ENCODE assay signal across 15 cellular contexts in the genomic region with DNA sequence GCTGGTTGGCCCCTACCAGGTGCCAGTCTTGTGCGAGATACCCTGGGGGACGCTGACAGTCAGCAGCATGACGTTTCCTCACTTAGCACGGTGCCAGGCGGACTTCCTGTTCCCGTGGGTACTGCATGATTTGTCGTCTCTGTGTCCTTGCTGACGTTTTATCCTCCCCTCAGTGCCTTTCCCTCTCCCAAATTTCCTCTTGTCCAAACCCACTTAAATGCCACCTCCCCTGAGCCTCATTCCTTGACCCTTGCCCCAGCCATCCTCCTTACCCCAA.
DNase-seq lines count a peak whose midpoint lies in the region; ATAC-seq, FAIRE-seq and TF ChIP-seq lines count a peak whose summit lies in the region.
"Had no signal": no experiment of that assay in that cellular context is flagged by ENCODE, and none has a peak within 500 bp of the region (broad histone marks: within the 10 kb centered on the region; RNA-seq: fewer than 3 reads in every experiment).

No MANE protein-coding gene starts in this region.

- POLR2A ChIA-PET in activated CD8-positive, alpha-beta T cell treated with anti-CD3 and anti-CD28 coated beads, Interleukin-2, amount 10 ng/mL, durations not matched to agents 7 days and 5 days (lab: Charles Lee), result no interaction called here

- no peak for DNase-seq in activated T-cell treated with anti-CD3 and anti-CD28 coated beads, Interleukin-2, amount 50 U/mL, for 24 hours
- no peak for DNase-seq in activated T-cell treated with anti-CD3 and anti-CD28 coated beads for 4 hours
- DNase-seq in activated CD8-positive, alpha-beta T cell treated with anti-CD3 and anti-CD28 coated beads, Interleukin-2, amount 10 ng/mL, durations not matched to agents 7 days and 5 days, result no peak
- peak; percentile 92 for DNase-seq in spleen
- DNase-seq in aorta, result no peak
- DNase-seq in GM13976 (ENCODE audit: low spot score), result no peak
- DNase-seq in D721Med (ENCODE audit: insufficient read length, low spot score), result no peak
- DNase-seq: NCI-H226, retina had no signal

- peak; percentile 26 for ATAC-seq in HG02678 (IDR thresholded peaks at IDR 0.05; ENCODE audit: unreplicated experiment)
- no peak for ATAC-seq in activated CD8-positive, alpha-beta T cell treated with anti-CD3 and anti-CD28 coated beads, Interleukin-2, amount 10 ng/mL, durations not matched to agents 7 days and 5 days
- no peak for ATAC-seq in aorta (ENCODE audit: low FRiP score)

- H3K27me3 ChIP-seq in spleen (replicated peaks in 1 of 7) (no peaks in the 10 kb centered on the region), aorta (ENCODE audit: control insufficient read depth in 1 of 2, insufficient read depth in 2 of 2, low read length in 1 of 2) (no peaks in the 10 kb centered on the region)
- H3K27me3 ChIP-seq: hepatocyte had no signal

- peaks cover 16 to 34% (median 24%) of the 10 kb centered on the region in 6 donors for H3K4me1 ChIP-seq in spleen
- H3K4me1 ChIP-seq in aorta (ENCODE audit: control insufficient read depth in 1 of 2, insufficient read depth in 2 of 2, low read length in 2 of 2), result no peaks in the 10 kb centered on the region

- intact Hi-C loops in spleen (cut with DNase I; ENCODE audit: low total_unique reads) (no loop called here), aorta (cut with DNase I) (no loop called here)

- no peaks in the 10 kb centered on the region for H3K9me3 Mint-ChIP-seq in activated T-cell treated with anti-CD3 and anti-CD28 coated beads, Interleukin-2, amount 50 U/mL, for 24 hours
- no peaks in the 10 kb centered on the region for H3K9me3 Mint-ChIP-seq in activated CD8-positive, alpha-beta T cell treated with anti-CD3 and anti-CD28 coated beads, Interleukin-2, amount 10 ng/mL, durations not matched to agents 7 days and 5 days (ENCODE audit: insufficient read depth)

- peak in 1 of 11 experiments; percentile 15 for TF ChIP-seq CTCF in spleen (IDR thresholded peaks at IDR 0.05 in 8 of 11, conservative IDR thresholded peaks at IDR 0.05 in 3 of 11)
- TF ChIP-seq CTCF in GM13976 (IDR thresholded peaks at IDR 0.05; ENCODE audit: borderline replicate concordance, control extremely low read depth, extremely low read depth, insufficient read depth, missing control alignments), result no peak
- TF ChIP-seq CTCF in D721Med (IDR thresholded peaks at IDR 0.05; ENCODE audit: insufficient read depth, missing control alignments), result no peak

- no peaks in the 10 kb centered on the region for H3K27me3 Mint-ChIP-seq in activated T-cell treated with anti-CD3 and anti-CD28 coated beads, Interleukin-2, amount 50 U/mL, for 24 hours
- no peaks in the 10 kb centered on the region for H3K27me3 Mint-ChIP-seq in activated CD8-positive, alpha-beta T cell treated with anti-CD3 and anti-CD28 coated beads, Interleukin-2, amount 10 ng/mL, durations not matched to agents 7 days and 5 days (ENCODE audit: low read depth)

- H3K4me3 Mint-ChIP-seq in activated T-cell treated with anti-CD3 and anti-CD28 coated beads, Interleukin-2, amount 50 U/mL, for 24 hours, result no peak overlapping the region
- no peak overlapping the region for H3K4me3 Mint-ChIP-seq in activated CD8-positive, alpha-beta T cell treated with anti-CD3 and anti-CD28 coated beads, Interleukin-2, amount 10 ng/mL, durations not matched to agents 7 days and 5 days
- H3K4me3 Mint-ChIP-seq: mesothelial cell of epicardium had no signal

- H3K36me3 ChIP-seq in spleen (peaks cover 0 to 70% (median 3%) of the 10 kb centered on the region in 6 donors), aorta (ENCODE audit: control insufficient read depth in 1 of 2, insufficient read depth in 2 of 2, low read length in 1 of 2) (peaks cover 2 to 9% of the 10 kb centered on the region in 2 donors)

- peak overlapping the region; percentile 51 to 90 (median 83) for H3K27ac ChIP-seq in spleen
- H3K27ac ChIP-seq in aorta (ENCODE audit: low read depth in 1 of 2, low read length in 2 of 2), result no peak overlapping the region
- H3K27ac ChIP-seq: hepatocyte, RWPE1, thoracic aorta had no signal

- H3K4me3 ChIP-seq in spleen (peak overlapping the region in 1 of 8 donors; percentile 35), aorta (ENCODE audit: low read length in 2 of 2) (no peak overlapping the region)
- H3K4me3 ChIP-seq: hepatocyte, thoracic aorta had no signal

- in situ Hi-C loops in GM13976 (cut with MboI; ENCODE audit: low sequenced_read_pairs, unreplicated experiment), result no loop called here

- peaks cover 70% of the 10 kb centered on the region for H3K36me3 Mint-ChIP-seq in activated T-cell treated with anti-CD3 and anti-CD28 coated beads, Interleukin-2, amount 50 U/mL, for 24 hours (ENCODE audit: low read depth)
- peaks cover 34% of the 10 kb centered on the region for H3K36me3 Mint-ChIP-seq in activated CD8-positive, alpha-beta T cell treated with anti-CD3 and anti-CD28 coated beads, Interleukin-2, amount 10 ng/mL, durations not matched to agents 7 days and 5 days (ENCODE audit: low read depth)

- H3K27ac Mint-ChIP-seq in activated T-cell treated with anti-CD3 and anti-CD28 coated beads, Interleukin-2, amount 50 U/mL, for 24 hours, result peak overlapping the region; percentile 0
- H3K27ac Mint-ChIP-seq in activated CD8-positive, alpha-beta T cell treated with anti-CD3 and anti-CD28 coated beads, Interleukin-2, amount 10 ng/mL, durations not matched to agents 7 days and 5 days, result peak overlapping the region; percentile 44
- H3K27ac Mint-ChIP-seq: mesothelial cell of epicardium had no signal

- FAIRE-seq in D721Med (lab: Jason Lieb, UNC), result no peak
- FAIRE-seq: endometrium had no signal

- TF ChIP-seq POLR2A in spleen (IDR thresholded peaks at IDR 0.05), result no peak

- CTCF ChIA-PET in activated CD8-positive, alpha-beta T cell treated with anti-CD3 and anti-CD28 coated beads, Interleukin-2, amount 10 ng/mL, durations not matched to agents 7 days and 5 days (lab: Charles Lee), result no interaction called here

- WGBS in spleen, 5 donors, result 3 to 14% (median 8%) methylated on average over 8 of the region's 8 CpGs
- WGBS in aorta, 2 donors, result 56 to 63% methylated on average over 8 of the region's 8 CpGs

- H3K4me1 Mint-ChIP-seq in activated T-cell treated with anti-CD3 and anti-CD28 coated beads, Interleukin-2, amount 50 U/mL, for 24 hours (ENCODE audit: low read depth), result peaks cover 7% of the 10 kb centered on the region
- peaks cover 13% of the 10 kb centered on the region for H3K4me1 Mint-ChIP-seq in activated CD8-positive, alpha-beta T cell treated with anti-CD3 and anti-CD28 coated beads, Interleukin-2, amount 10 ng/mL, durations not matched to agents 7 days and 5 days (ENCODE audit: low read depth)

- peaks cover 0 to 9% (median 0%) of the 10 kb centered on the region in 8 donors for H3K9me3 ChIP-seq in spleen
- H3K9me3 ChIP-seq in aorta (ENCODE audit: control insufficient read depth, low read length), result no peaks in the 10 kb centered on the region
- H3K9me3 ChIP-seq: thoracic aorta had no signal

Comparison
In these comparisons a context has a peak if more than half of its experiments do, and no peak if none do; other contexts are left out.
1. H3K27ac ChIP-seq: peak in spleen (8 of 8); none in aorta (0 of 2).